12 cellular contexts compared by ENCODE assay signal in genomic region chr3:190319660-190320059, GRCh38. TPM values are rescaled to one million over a fixed set of nuclear protein-coding genes. Genes with fewer than 3 reads are reported as not detected.
DNase-seq lines count a peak whose midpoint lies in the region; ATAC-seq and TF ChIP-seq lines count a peak whose summit lies in the region.
"Had no signal": no experiment of that assay in that cellular context is flagged by ENCODE, and none has a peak within 500 bp of the region (broad histone marks: within the 10 kb centered on the region; RNA-seq: fewer than 3 reads in every experiment).

No MANE protein-coding gene starts in this region.

- TF ChIP-seq POLR2A in gastroesophageal sphincter (IDR thresholded peaks at IDR 0.05), result no peak

- H3K36me3 Mint-ChIP-seq in activated T-helper 1 cell treated with anti-CD3 and anti-CD28 coated beads, Interleukin-12 subunit alpha, Interleukin-12 subunit beta, Interleukin-2, Interleukin-4 antibody, amounts not matched to agents 30 ng/mL and 10 ng/mL and 1 ng/mL, durations not matched to agents 14 hours and 24 hours and 36 hours (ENCODE audit: low read depth), result no peaks in the 10 kb centered on the region
- H3K36me3 Mint-ChIP-seq: memory B cell had no signal

- H3K4me1 ChIP-seq in foreskin keratinocyte (peaks cover 12% of the 10 kb centered on the region), gastroesophageal sphincter (peaks cover 0 to 16% (median 6%) of the 10 kb centered on the region in 3 donors)

- H3K36me3 ChIP-seq in gastroesophageal sphincter, result no peaks in the 10 kb centered on the region

- H3K9me3 Mint-ChIP-seq in activated T-helper 1 cell treated with anti-CD3 and anti-CD28 coated beads, Interleukin-12 subunit alpha, Interleukin-12 subunit beta, Interleukin-2, Interleukin-4 antibody, amounts not matched to agents 30 ng/mL and 10 ng/mL and 1 ng/mL, durations not matched to agents 14 hours and 24 hours and 36 hours, result no peaks in the 10 kb centered on the region
- H3K9me3 Mint-ChIP-seq: memory B cell had no signal

- no peak overlapping the region for H3K27ac Mint-ChIP-seq in activated T-helper 1 cell treated with anti-CD3 and anti-CD28 coated beads, Interleukin-12 subunit alpha, Interleukin-12 subunit beta, Interleukin-2, Interleukin-4 antibody, amounts not matched to agents 30 ng/mL and 10 ng/mL and 1 ng/mL, durations not matched to agents 14 hours and 24 hours and 36 hours
- H3K27ac Mint-ChIP-seq: memory B cell had no signal

- H3K27ac ChIP-seq in foreskin keratinocyte, result peak overlapping the region; percentile 89
- H3K27ac ChIP-seq in gastroesophageal sphincter, result no peak overlapping the region

- no peaks in the 10 kb centered on the region for H3K27me3 ChIP-seq in foreskin keratinocyte
- H3K27me3 ChIP-seq in gastroesophageal sphincter, result peaks cover 14% of the 10 kb centered on the region

- intact Hi-C loops in activated T-helper 1 cell treated with anti-CD3 and anti-CD28 coated beads, Interleukin-12 subunit alpha, Interleukin-12 subunit beta, Interleukin-2, Interleukin-4 antibody, amounts not matched to agents 30 ng/mL and 10 ng/mL and 1 ng/mL, durations not matched to agents 14 hours and 24 hours and 36 hours (cut with micrococcal nuclease), result loop anchor here (1.0 to 10.0 kb wide), 4 partner anchors 13 to 375 kb away; no protein-coding TSS in a partner anchor

- WGBS in gastroesophageal sphincter (ENCODE audit: low coverage in 1 of 2), 2 donors, result 94 to 100% methylated on average over 2 to 4 of the region's 4 CpGs

- peaks cover 40% of the 10 kb centered on the region for H3K4me1 Mint-ChIP-seq in activated T-helper 1 cell treated with anti-CD3 and anti-CD28 coated beads, Interleukin-12 subunit alpha, Interleukin-12 subunit beta, Interleukin-2, Interleukin-4 antibody, amounts not matched to agents 30 ng/mL and 10 ng/mL and 1 ng/mL, durations not matched to agents 14 hours and 24 hours and 36 hours (ENCODE audit: low read depth)

- TF ChIP-seq CTCF in foreskin keratinocyte (conservative IDR thresholded peaks at IDR 0.05) (no peak), gastroesophageal sphincter (IDR thresholded peaks at IDR 0.05) (no peak)

- H3K27me3 Mint-ChIP-seq in activated T-helper 1 cell treated with anti-CD3 and anti-CD28 coated beads, Interleukin-12 subunit alpha, Interleukin-12 subunit beta, Interleukin-2, Interleukin-4 antibody, amounts not matched to agents 30 ng/mL and 10 ng/mL and 1 ng/mL, durations not matched to agents 14 hours and 24 hours and 36 hours (ENCODE audit: insufficient read depth), result peaks cover 21% of the 10 kb centered on the region

- H3K4me3 ChIP-seq in gastroesophageal sphincter, result no peak overlapping the region

- no peak overlapping the region for H3K4me3 Mint-ChIP-seq in activated T-helper 1 cell treated with anti-CD3 and anti-CD28 coated beads, Interleukin-12 subunit alpha, Interleukin-12 subunit beta, Interleukin-2, Interleukin-4 antibody, amounts not matched to agents 30 ng/mL and 10 ng/mL and 1 ng/mL, durations not matched to agents 14 hours and 24 hours and 36 hours
- H3K4me3 Mint-ChIP-seq: memory B cell had no signal

- no peaks in the 10 kb centered on the region for H3K9me3 ChIP-seq in gastroesophageal sphincter

- no peak for TF ChIP-seq EP300 in gastroesophageal sphincter (IDR thresholded peaks at IDR 0.05)

- ATAC-seq in activated CD4-positive, CD25-positive, alpha-beta regulatory T cell treated with anti-CD3 and anti-CD28 coated beads, Interleukin-2, amount 50 U/mL, for 24 hours, result peak; percentile 74 to 79
- peak; percentile 87 for ATAC-seq in foreskin keratinocyte
- no peak for ATAC-seq in gastroesophageal sphincter
- ATAC-seq: HCT116 had no signal

- peak; percentile 32 for DNase-seq in HT1080 (ENCODE audit: low read depth)
- peak; percentile 94 to 97 for DNase-seq in foreskin keratinocyte
- peak; percentile 69 for DNase-seq in stimulated activated CD4-positive, alpha-beta T cell treated with anti-CD3 and anti-CD28 coated beads, Interleukin-2, amount 100 ng/mL, for 4 hours (ENCODE audit: low read depth)
- no peak for DNase-seq in amniotic stem cell (lab: John Stamatoyannopoulos, UW)
- DNase-seq in activated T-helper 1 cell treated with anti-CD3 and anti-CD28 coated beads, Interleukin-12 subunit alpha, Interleukin-12 subunit beta, Interleukin-2, Interleukin-4 antibody, amounts not matched to agents 30 ng/mL and 10 ng/mL and 1 ng/mL, durations not matched to agents 14 hours and 24 hours and 36 hours (ENCODE audit: low spot score), result no peak
- DNase-seq in T-helper 1 cell, result no peak
- DNase-seq: NCI-H1105 treated with DMSO at 0.1 percent for 48 hours, small intestine had no signal

RNA-seq across cellular contexts. Expression of gene CLDN1, which starts 2.6 kb away (rescaled TPM):
- 0.20 and 0.37 TPM in 2 replicates for total RNA-seq in HT1080 (2014; rRNA removed; shearing (Covaris generic))
- polyA plus RNA-seq in HT1080 (2015; cell fraction: cytosol; rRNA removed), result 0.01 and 0.02 TPM in 2 replicates
- 0.06 and 0.18 TPM in 2 replicates for polyA plus RNA-seq in HT1080 (2015; cell fraction: nucleus; rRNA removed)
- total RNA-seq in foreskin keratinocyte, result 1.9 and 5.4 TPM in 2 replicates
- 0.99 and 3.0 TPM in 2 replicates for polyA plus RNA-seq in foreskin keratinocyte
- total RNA-seq in activated T-helper 1 cell treated with anti-CD3 and anti-CD28 coated beads, Interleukin-12 subunit alpha, Interleukin-12 subunit beta, Interleukin-2, Interleukin-4 antibody, amounts not matched to agents 30 ng/mL and 10 ng/mL and 1 ng/mL, durations not matched to agents 14 hours and 24 hours and 36 hours, result 0.22 and 0.34 TPM in 2 replicates
- 1 to 10 TPM in 2 of 4 donors, under 1 TPM in 2; 0.50 to 5.3 (median 1.8) TPM for total RNA-seq in gastroesophageal sphincter

Comparison
In these comparisons a context has a peak if more than half of its experiments do, and no peak if none do; other contexts are left out.
1. DNase-seq: peak in HT1080 (single experiment), foreskin keratinocyte (2 of 2) and stimulated activated CD4-positive, alpha-beta T cell treated with anti-CD3 and anti-CD28 coated beads, Interleukin-2, amount 100 ng/mL, for 4 hours (single experiment); none in amniotic stem cell (single experiment), activated T-helper 1 cell treated with anti-CD3 and anti-CD28 coated beads, Interleukin-12 subunit alpha, Interleukin-12 subunit beta, Interleukin-2, Interleukin-4 antibody, amounts not matched to agents 30 ng/mL and 10 ng/mL and 1 ng/mL, durations not matched to agents 14 hours and 24 hours and 36 hours (single experiment) and T-helper 1 cell (0 of 5).